In genomic region chr11:86395061-86395551, GRCh38 we compare ENCODE assay signal across 10 cellular contexts. TPM values are rescaled to one million over a fixed set of nuclear protein-coding genes. Genes with fewer than 3 reads are reported as not detected.
DNase-seq lines count a peak whose midpoint lies in the region; ATAC-seq and TF ChIP-seq lines count a peak whose summit lies in the region.
"Had no signal": no experiment of that assay in that cellular context is flagged by ENCODE, and none has a peak within 500 bp of the region (broad histone marks: within the 10 kb centered on the region; RNA-seq: fewer than 3 reads in every experiment).

No MANE protein-coding gene starts in this region.

- H3K27me3 ChIP-seq in osteoblast (ENCODE audit: insufficient read depth, low read length), result no peaks in the 10 kb centered on the region

- no peak for ATAC-seq in GM19324 (IDR thresholded peaks at IDR 0.05; ENCODE audit: low FRiP score, unreplicated experiment)

- peak overlapping the region; percentile 49 for H3K4me2 ChIP-seq in osteoblast (ENCODE audit: insufficient read depth, low read length)

- peaks cover 29% of the 10 kb centered on the region for H3K4me1 ChIP-seq in osteoblast (ENCODE audit: insufficient read depth, low read length)

- TF ChIP-seq CTCF in epithelial cell of esophagus (IDR thresholded peaks at IDR 0.05; ENCODE audit: insufficient read depth, low read depth, low read length, missing control alignments) (no peak), osteoblast (IDR thresholded peaks at IDR 0.05; ENCODE audit: extremely low read depth, low read depth, low read length) (no peak)

- peak overlapping the region; percentile 20 for H3K27ac ChIP-seq in osteoblast (ENCODE audit: low read depth, low read length)

- H3K9me3 ChIP-seq in osteoblast (ENCODE audit: low read depth, low read length), result no peaks in the 10 kb centered on the region

- peak overlapping the region; percentile 93 for H2AFZ ChIP-seq in osteoblast (ENCODE audit: low read length)

- no peaks in the 10 kb centered on the region for H3K36me3 ChIP-seq in osteoblast (ENCODE audit: insufficient read depth, low read length)

- DNase-seq in ELF-1 (ENCODE audit: low read depth, low spot score) (peak; percentile 34), NCI-H69 (lab: John Stamatoyannopoulos, UW) (peak; percentile 11), epithelial cell of esophagus (ENCODE audit: low read depth) (peak; percentile 18), osteoblast (ENCODE audit: insufficient read length, low spot score, missing footprints) (no peak), ecto neural progenitor cell (ENCODE audit: low spot score) (no peak), ureter (ENCODE audit: low spot score) (no peak), NCI-H748 treated with DMSO at 0.1 percent for 48 hours (lab: John Stamatoyannopoulos, UW) (no peak)
- DNase-seq: effector CD8-positive, alpha-beta T cell; NCI-H1436 treated with DMSO at 0.1 percent for 48 hours had no signal

- H4K20me1 ChIP-seq in osteoblast (ENCODE audit: insufficient read depth, low read length), result no peaks in the 10 kb centered on the region

- H3K4me3 ChIP-seq in epithelial cell of esophagus (ENCODE audit: low read length) (no peak overlapping the region), osteoblast (ENCODE audit: insufficient read depth, low read length) (peak overlapping the region; percentile 33)

- H3K79me2 ChIP-seq in osteoblast (ENCODE audit: insufficient read depth, low read length), result no peaks in the 10 kb centered on the region

RNA-seq across cellular contexts. Expression of gene CCDC81, which starts 20.4 kb away (rescaled TPM):
- 0.36 and 0.88 TPM in 2 replicates for total RNA-seq in osteoblast
- total RNA-seq in ureter, result 1.0 TPM

Comparison
In these comparisons a context has a peak if more than half of its experiments do, and no peak if none do; other contexts are left out.
1. DNase-seq: peak in ELF-1 (single experiment), NCI-H69 (single experiment) and epithelial cell of esophagus (single experiment); none in osteoblast (single experiment), ecto neural progenitor cell (single experiment), ureter (single experiment) and NCI-H748 treated with DMSO at 0.1 percent for 48 hours (single experiment).